Comparison of ENCODE assay signal across 9 cellular contexts in genomic region chr3:66303556-66303955, GRCh38.
A peak's percentile ranks its signal among the peaks of the same experiment; 100 is the strongest.
DNase-seq lines count a peak whose midpoint lies in the region; ATAC-seq lines count a peak whose summit lies in the region.
"Had no signal": no experiment of that assay in that cellular context is flagged by ENCODE, and none has a peak within 500 bp of the region (broad histone marks: within the 10 kb centered on the region; RNA-seq: fewer than 3 reads in every experiment).

No MANE protein-coding gene starts in this region.

- H3K36me3 Mint-ChIP-seq in activated naive CD4-positive, alpha-beta T cell treated with anti-CD3 and anti-CD28 coated beads, Interleukin-2, amount 50 U/mL, for 72 hours, result peaks cover 15 to 36% of the 10 kb centered on the region in 2 donors

- intact Hi-C loops in head of caudate nucleus (cut with DNase I), result no loop called here
- intact Hi-C loops in left ventricle myocardium superior (cut with micrococcal nuclease), result no loop called here

- DNase-seq in HK-2 (ENCODE audit: unreplicated experiment) (peak; percentile 27), head of caudate nucleus (no peak), left ventricle myocardium superior (no peak), SIG-M5 (lab: John Stamatoyannopoulos, UW) (no peak)
- peak in 1 of 2 donors; percentile 25 for DNase-seq in activated naive CD4-positive, alpha-beta T cell treated with anti-CD3 and anti-CD28 coated beads, Interleukin-2, amount 50 U/mL, for 72 hours (ENCODE audit: low spot score in 2 of 2)
- peak; percentile 13 for DNase-seq in stimulated activated CD8-positive, alpha-beta memory T cell treated with anti-CD3 and anti-CD28 coated beads, Interleukin-12 subunit alpha, Interleukin-12 subunit beta, amount 100 ng/mL, for 1 hour (ENCODE audit: low read depth)
- DNase-seq: NK-92 treated with Interleukin-12 subunit alpha and Interleukin-12 subunit beta, amount 100 ng/mL, for 24 hours had no signal

- H3K9me3 Mint-ChIP-seq in activated naive CD4-positive, alpha-beta T cell treated with anti-CD3 and anti-CD28 coated beads, Interleukin-2, amount 50 U/mL, for 72 hours, result peaks cover 0 to 7% of the 10 kb centered on the region in 2 donors

- ATAC-seq in GM21381 (IDR thresholded peaks at IDR 0.05; ENCODE audit: unreplicated experiment), result peak; percentile 79
- peak; percentile 82 to 88 for ATAC-seq in activated naive CD4-positive, alpha-beta T cell treated with anti-CD3 and anti-CD28 coated beads, Interleukin-2, amount 50 U/mL, for 72 hours
- ATAC-seq in GM19324 (IDR thresholded peaks at IDR 0.05; ENCODE audit: low FRiP score, unreplicated experiment), result no peak
- ATAC-seq in left ventricle myocardium superior, result no peak

- H3K27ac Mint-ChIP-seq in activated naive CD4-positive, alpha-beta T cell treated with anti-CD3 and anti-CD28 coated beads, Interleukin-2, amount 50 U/mL, for 72 hours, result peak overlapping the region; percentile 39 to 91

Comparison
In these comparisons a context has a peak if more than half of its experiments do, and no peak if none do; other contexts are left out.
1. ATAC-seq: peak in GM21381 (single experiment) and activated naive CD4-positive, alpha-beta T cell treated with anti-CD3 and anti-CD28 coated beads, Interleukin-2, amount 50 U/mL, for 72 hours (2 of 2); none in GM19324 (single experiment) and left ventricle myocardium superior (single experiment).
2. DNase-seq: peak in HK-2 (single experiment) and stimulated activated CD8-positive, alpha-beta memory T cell treated with anti-CD3 and anti-CD28 coated beads, Interleukin-12 subunit alpha, Interleukin-12 subunit beta, amount 100 ng/mL, for 1 hour (single experiment); none in head of caudate nucleus (0 of 42), left ventricle myocardium superior (single experiment) and SIG-M5 (single experiment).